ENCODE assay signal across 17 cellular contexts in genomic region chr10:104922810-104923209, GRCh38.
DNase-seq lines count a peak whose midpoint lies in the region; ATAC-seq and TF ChIP-seq lines count a peak whose summit lies in the region.
"Had no signal": no experiment of that assay in that cellular context is flagged by ENCODE, and none has a peak within 500 bp of the region (broad histone marks: within the 10 kb centered on the region; RNA-seq: fewer than 3 reads in every experiment).

No MANE protein-coding gene starts in this region.

- H3K79me2 ChIP-seq in hepatocyte = no peaks in the 10 kb centered on the region

- no peaks in the 10 kb centered on the region for H3K4me1 ChIP-seq in hepatocyte (ENCODE audit: insufficient read depth)
- no peaks in the 10 kb centered on the region for H3K4me1 ChIP-seq in foreskin keratinocyte
- H3K4me1 ChIP-seq: lower lobe of right lung, Peyer's patch had no signal

- ATAC-seq in GM18508 (IDR thresholded peaks at IDR 0.05; ENCODE audit: insufficient read depth, unreplicated experiment) = peak; percentile 85
- peak; percentile 90 for ATAC-seq in GM21360 (IDR thresholded peaks at IDR 0.05; ENCODE audit: unreplicated experiment)
- ATAC-seq in HG02884 (IDR thresholded peaks at IDR 0.05; ENCODE audit: unreplicated experiment) = peak; percentile 81
- peak; percentile 70 for ATAC-seq in HG03571 (IDR thresholded peaks at IDR 0.05; ENCODE audit: unreplicated experiment)
- ATAC-seq in foreskin keratinocyte = no peak
- ATAC-seq: lower lobe of right lung, natural killer cell, WTC11 had no signal

- H3K36me3 ChIP-seq in hepatocyte (replicated peaks; ENCODE audit: insufficient read depth, low read depth) = no peaks in the 10 kb centered on the region
- H3K36me3 ChIP-seq: lower lobe of right lung, Peyer's patch had no signal

- 88% methylated on average over 3 of the region's 3 CpGs for WGBS in hepatocyte (ENCODE audit: low lambda C conversion rate, missing lambda C conversion rate)

- H3K27ac ChIP-seq in hepatocyte (no peak overlapping the region), foreskin keratinocyte (no peak overlapping the region)
- H3K27ac ChIP-seq: lower lobe of right lung, Peyer's patch had no signal

- H3K27me3 ChIP-seq in hepatocyte = peaks cover 4% of the 10 kb centered on the region
- no peaks in the 10 kb centered on the region for H3K27me3 ChIP-seq in foreskin keratinocyte
- H3K27me3 ChIP-seq: Peyer's patch had no signal

- H3K4me3 ChIP-seq in hepatocyte = no peak overlapping the region
- H3K4me3 ChIP-seq: lower lobe of right lung, Peyer's patch had no signal

- H3K9me3 ChIP-seq in hepatocyte (ENCODE audit: low read depth) = no peaks in the 10 kb centered on the region
- H3K9me3 ChIP-seq: lower lobe of right lung, Peyer's patch had no signal

- DNase-seq in hepatocyte (ENCODE audit: low spot score) (no peak), NCI-H128 (lab: John Stamatoyannopoulos, UW; ENCODE audit: unreplicated experiment) (no peak), foreskin keratinocyte (no peak)
- DNase-seq in activated naive CD4-positive, alpha-beta T cell treated with anti-CD3 and anti-CD28 coated beads, Interleukin-2, amount 50 U/mL, for 16 hours = no peak
- DNase-seq: activated CD8-positive, alpha-beta memory T cell treated with anti-CD3 and anti-CD28 coated beads, Interleukin-2, amount 50 U/mL, for 4 hours; effector CD8-positive, alpha-beta T cell; Kasumi-1; lower lobe of right lung; natural killer cell; NCI-H187; NCI-H524; Peyer's patch had no signal

- H4K20me1 ChIP-seq in hepatocyte (ENCODE audit: insufficient read depth, poor library complexity, severe bottlenecking) = no peaks in the 10 kb centered on the region

- no peak for TF ChIP-seq CTCF in hepatocyte (IDR thresholded peaks at IDR 0.05; ENCODE audit: poor library complexity)
- no peak for TF ChIP-seq CTCF in foreskin keratinocyte (conservative IDR thresholded peaks at IDR 0.05)

- H2AFZ ChIP-seq in hepatocyte = no peak overlapping the region

- no peaks in the 10 kb centered on the region for H3K9me2 ChIP-seq in hepatocyte (replicated peaks; ENCODE audit: insufficient read depth)

- no peak overlapping the region for H3K4me2 ChIP-seq in hepatocyte
